In the genomic region with DNA sequence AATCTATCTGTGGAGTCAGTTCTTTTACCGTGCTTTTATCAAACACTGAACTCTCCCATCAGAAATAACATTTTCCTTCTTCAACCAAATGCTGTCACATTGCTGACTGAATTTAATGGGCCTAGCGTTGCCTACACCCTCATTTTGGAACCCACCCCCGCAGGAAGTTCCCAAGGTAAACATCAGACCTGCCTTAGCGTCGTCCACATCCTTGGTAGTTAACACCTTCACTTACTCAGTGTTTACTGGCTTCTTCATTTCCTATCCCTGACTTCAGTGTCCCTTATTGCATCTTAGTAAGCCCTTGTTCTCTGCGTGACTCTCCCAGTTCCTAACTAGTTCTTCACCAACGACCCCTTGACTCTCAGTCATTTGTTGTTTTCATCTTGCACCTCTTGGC, we compare ENCODE assay signal across 22 cellular contexts.
DNase-seq lines count a peak whose midpoint lies in the region; ATAC-seq, FAIRE-seq and TF ChIP-seq lines count a peak whose summit lies in the region.
"Had no signal": no experiment of that assay in that cellular context is flagged by ENCODE, and none has a peak within 500 bp of the region (broad histone marks: within the 10 kb centered on the region; RNA-seq: fewer than 3 reads in every experiment).

No MANE protein-coding gene starts in this region.

- no peak overlapping the region for H3K56ac ChIP-seq in IMR-90 (ENCODE audit: extremely low read depth, insufficient read depth, low read length)

- H3K27me3 Mint-ChIP-seq in activated naive CD4-positive, alpha-beta T cell treated with anti-CD3 and anti-CD28 coated beads for 36 hours (ENCODE audit: low read depth) = no peaks in the 10 kb centered on the region
- H3K27me3 Mint-ChIP-seq in endodermal cell (ENCODE audit: insufficient read depth) = no peaks in the 10 kb centered on the region
- H3K27me3 Mint-ChIP-seq: activated naive CD8-positive, alpha-beta T cell treated with anti-CD3 and anti-CD28 coated beads for 36 hours; CD8-positive, alpha-beta memory T cell; dendritic cell treated with granulocyte-macrophage colony-stimulating factor and Interleukin-4, amounts not matched to agents 40 ng/mL and 50 ng/mL, for 4 days; memory B cell had no signal

- H3K27me3 ChIP-seq in IMR-90 (ENCODE audit: control insufficient read depth, insufficient read depth, low read length) (no peaks in the 10 kb centered on the region), endodermal cell (ENCODE audit: control insufficient read depth, insufficient read depth, low read length, poor library complexity, severe bottlenecking) (no peaks in the 10 kb centered on the region)
- H3K27me3 ChIP-seq: esophagus squamous epithelium, transverse colon had no signal

- no peak for FAIRE-seq in GM19239 (lab: Jason Lieb, UNC)
- FAIRE-seq: small intestine had no signal

- H4K8ac ChIP-seq in IMR-90 (ENCODE audit: low read depth in 2 of 2, low read length in 2 of 2) = no peak overlapping the region

- in situ Hi-C loops in IMR-90 (cut with MboI; ENCODE audit: low sequenced_read_pairs) = no loop called here

- H3K27ac ChIP-seq in IMR-90 (ENCODE audit: insufficient read depth, low read length) (no peak overlapping the region), endodermal cell (ENCODE audit: low read depth, low read length) (no peak overlapping the region)
- H3K27ac ChIP-seq: esophagus squamous epithelium, HL-60, transverse colon had no signal

- H3K4me1 ChIP-seq in IMR-90 (ENCODE audit: control insufficient read depth, insufficient read depth, low read length) = no peaks in the 10 kb centered on the region
- H3K4me1 ChIP-seq in endodermal cell (ENCODE audit: control insufficient read depth, insufficient read depth, low read length) = peaks cover 37% of the 10 kb centered on the region
- H3K4me1 ChIP-seq: transverse colon had no signal

- H3K23ac ChIP-seq in IMR-90 (ENCODE audit: low read depth, low read length) = no peak overlapping the region

- H3K27ac Mint-ChIP-seq in activated naive CD4-positive, alpha-beta T cell treated with anti-CD3 and anti-CD28 coated beads for 36 hours = no peak overlapping the region
- H3K27ac Mint-ChIP-seq in endodermal cell = peak overlapping the region; percentile 87
- peak overlapping the region; percentile 11 for H3K27ac Mint-ChIP-seq in stimulated activated effector memory CD8-positive, alpha-beta T cell treated with anti-CD3 and anti-CD28 coated beads, Interleukin-12 subunit alpha, Interleukin-12 subunit beta, amount 100 ng/mL, for 72 hours
- H3K27ac Mint-ChIP-seq: activated naive CD8-positive, alpha-beta T cell treated with anti-CD3 and anti-CD28 coated beads for 36 hours; dendritic cell treated with granulocyte-macrophage colony-stimulating factor and Interleukin-4, amounts not matched to agents 40 ng/mL and 50 ng/mL, for 4 days; memory B cell had no signal

- no peaks in the 10 kb centered on the region for H4K20me1 ChIP-seq in IMR-90 (ENCODE audit: insufficient read depth, low read length)

- H2BK20ac ChIP-seq in IMR-90 (ENCODE audit: low read depth, low read length) = no peak overlapping the region; the same call in 1 of the 2 replicates

- no peak for TF ChIP-seq POLR2A in IMR-90 (IDR thresholded peaks at IDR 0.05; ENCODE audit: low read depth, low read length)

- no peaks in the 10 kb centered on the region for H3K9me3 Mint-ChIP-seq in activated naive CD4-positive, alpha-beta T cell treated with anti-CD3 and anti-CD28 coated beads for 36 hours
- no peaks in the 10 kb centered on the region for H3K9me3 Mint-ChIP-seq in endodermal cell
- no peaks in the 10 kb centered on the region for H3K9me3 Mint-ChIP-seq in stimulated activated effector memory CD8-positive, alpha-beta T cell treated with anti-CD3 and anti-CD28 coated beads, Interleukin-12 subunit alpha, Interleukin-12 subunit beta, amount 100 ng/mL, for 72 hours
- H3K9me3 Mint-ChIP-seq: activated naive CD8-positive, alpha-beta T cell treated with anti-CD3 and anti-CD28 coated beads for 36 hours; CD8-positive, alpha-beta memory T cell; dendritic cell treated with granulocyte-macrophage colony-stimulating factor and Interleukin-4, amounts not matched to agents 40 ng/mL and 50 ng/mL, for 4 days; memory B cell had no signal

- H3K9me3 ChIP-seq in IMR-90 (ENCODE audit: control insufficient read depth, insufficient read depth, low read length) (no peaks in the 10 kb centered on the region), endodermal cell (ENCODE audit: control insufficient read depth, low read length) (no peaks in the 10 kb centered on the region)
- H3K9me3 ChIP-seq: esophagus squamous epithelium, HAP-1, transverse colon had no signal

- no peak overlapping the region for H3K4ac ChIP-seq in IMR-90 (ENCODE audit: low read depth, low read length)

- POLR2A ChIA-PET in IMR-90 (lab: Charles Lee; ENCODE audit: unreplicated experiment) = no interaction called here

- H3K36me3 Mint-ChIP-seq in activated naive CD4-positive, alpha-beta T cell treated with anti-CD3 and anti-CD28 coated beads for 36 hours (ENCODE audit: low read depth) = peaks cover 6% of the 10 kb centered on the region
- H3K36me3 Mint-ChIP-seq in endodermal cell (ENCODE audit: low read depth) = peaks cover 2% of the 10 kb centered on the region
- no peaks in the 10 kb centered on the region for H3K36me3 Mint-ChIP-seq in stimulated activated effector memory CD8-positive, alpha-beta T cell treated with anti-CD3 and anti-CD28 coated beads, Interleukin-12 subunit alpha, Interleukin-12 subunit beta, amount 100 ng/mL, for 72 hours

- intact Hi-C loops in activated naive CD4-positive, alpha-beta T cell treated with anti-CD3 and anti-CD28 coated beads for 36 hours (cut with micrococcal nuclease) = no loop called here
- intact Hi-C loops in IMR-90 (cut with micrococcal nuclease) = loop anchor here (10.0 kb wide), 1 partner anchor 483 kb away; no protein-coding TSS in a partner anchor

- H2BK5ac ChIP-seq in IMR-90 (ENCODE audit: low read depth, low read length, poor library complexity, severe bottlenecking) = no peak overlapping the region

- CTCF ChIA-PET in activated naive CD4-positive, alpha-beta T cell treated with anti-CD3 and anti-CD28 coated beads for 36 hours (lab: Charles Lee) = no interaction called here
- CTCF ChIA-PET in IMR-90 (lab: Yijun Ruan, JAX) = interaction anchor here (0.6 kb wide), 1 partner anchor 437 kb away, joined by 3 read pairs; no protein-coding TSS in a partner anchor

- H3K79me1 ChIP-seq in IMR-90 (ENCODE audit: low read depth in 1 of 2, low read length in 2 of 2) = no peaks in the 10 kb centered on the region; a peak in 1 of 4 replicates

- 81% methylated on average over 4 of the region's 7 CpGs; no CpG with 5 or more reads in 1 of the 2 experiments for WGBS in IMR-90 (ENCODE audit: extremely low coverage in 2 of 2, insufficient read length in 1 of 2), 2 experiments
- WGBS in endodermal cell (ENCODE audit: insufficient coverage in 1 of 2, insufficient read length in 1 of 2), 2 experiments = 36 to 67% methylated on average over 7 of the region's 7 CpGs

- H2AK5ac ChIP-seq in IMR-90 (ENCODE audit: low read depth, low read length) = no peak overlapping the region

- no peak overlapping the region for H3K4me2 ChIP-seq in IMR-90 (ENCODE audit: low read depth, low read length)

- ATAC-seq in IMR-90 (ENCODE audit: low read depth) (no peak), GM19395 (IDR thresholded peaks at IDR 0.05; ENCODE audit: unreplicated experiment) (no peak)
- ATAC-seq in stimulated activated effector memory CD8-positive, alpha-beta T cell treated with anti-CD3 and anti-CD28 coated beads, Interleukin-12 subunit alpha, Interleukin-12 subunit beta, amount 100 ng/mL, for 72 hours = peak; percentile 40

- H3K4me3 ChIP-seq in IMR-90 (ENCODE audit: insufficient read depth, low read depth, low read length) (no peak overlapping the region), endodermal cell (ENCODE audit: low read length) (peak overlapping the region; percentile 41)
- H3K4me3 ChIP-seq: esophagus squamous epithelium, HAP-1, transverse colon had no signal

- no peak for TF ChIP-seq CTCF in IMR-90 (conservative IDR thresholded peaks at IDR 0.05; ENCODE audit: low read depth, low read length)
- no peak for TF ChIP-seq CTCF in endodermal cell (conservative IDR thresholded peaks at IDR 0.05)

- peak; percentile 16 for DNase-seq in activated naive CD4-positive, alpha-beta T cell treated with anti-CD3 and anti-CD28 coated beads for 36 hours
- no peak for DNase-seq in activated naive CD4-positive, alpha-beta T cell treated with Interleukin-2 at 50 U/mL for 16 hours
- no peak for DNase-seq in IMR-90
- DNase-seq in endodermal cell = peak; percentile 77
- DNase-seq in stimulated activated effector memory CD8-positive, alpha-beta T cell treated with anti-CD3 and anti-CD28 coated beads, Interleukin-12 subunit alpha, Interleukin-12 subunit beta, amount 100 ng/mL, for 72 hours (ENCODE audit: low spot score in 2 of 2) = no peak
- DNase-seq in NCI-H2171 (lab: John Stamatoyannopoulos, UW) = no peak
- DNase-seq in GM19239 (ENCODE audit: insufficient read length, low spot score) = no peak
- DNase-seq: activated CD8-positive, alpha-beta memory T cell treated with anti-CD3 and anti-CD28 coated beads, Interleukin-2, amount 50 U/mL, for 48 hours; activated naive CD8-positive, alpha-beta T cell treated with anti-CD3 and anti-CD28 coated beads for 36 hours; CD8-positive, alpha-beta memory T cell; central memory CD4-positive, alpha-beta T cell; esophagus squamous epithelium; foreskin melanocyte; NCI-H526 treated with DMSO at 0.1 percent for 48 hours; small intestine; stimulated activated CD8-positive, alpha-beta memory T cell treated with anti-CD3 and anti-CD28 coated beads, Interleukin-4, amount 100 ng/mL, for 48 hours; transverse colon had no signal

- no TSS peak for BruUV-seq in IMR-90 (replicated peaks; lab: Mats Ljungman, UMichigan)

- H2AFZ ChIP-seq in IMR-90 (replicated peaks; ENCODE audit: low read length, poor library complexity) = no peak overlapping the region

- H3K4me3 Mint-ChIP-seq in activated naive CD4-positive, alpha-beta T cell treated with anti-CD3 and anti-CD28 coated beads for 36 hours = no peak overlapping the region
- H3K4me3 Mint-ChIP-seq in endodermal cell = no peak overlapping the region
- H3K4me3 Mint-ChIP-seq in stimulated activated effector memory CD8-positive, alpha-beta T cell treated with anti-CD3 and anti-CD28 coated beads, Interleukin-12 subunit alpha, Interleukin-12 subunit beta, amount 100 ng/mL, for 72 hours = no peak overlapping the region
- H3K4me3 Mint-ChIP-seq: activated naive CD8-positive, alpha-beta T cell treated with anti-CD3 and anti-CD28 coated beads for 36 hours; dendritic cell treated with granulocyte-macrophage colony-stimulating factor and Interleukin-4, amounts not matched to agents 40 ng/mL and 50 ng/mL, for 4 days; memory B cell had no signal

- no peak overlapping the region for H3K18ac ChIP-seq in IMR-90 (ENCODE audit: low read depth, low read length)

- H3K9ac ChIP-seq in IMR-90 (ENCODE audit: low read depth, low read length) (no peak overlapping the region), endodermal cell (ENCODE audit: extremely low read depth, low read length, poor library complexity, severe bottlenecking) (no peak overlapping the region)

- H2BK15ac ChIP-seq in IMR-90 (ENCODE audit: low read depth, low read length) = 0 out of 3 replicates have a peak overlapping the region, but pooled peaks have one; percentile 56

- no peaks in the 10 kb centered on the region for H3K36me3 ChIP-seq in IMR-90 (ENCODE audit: control insufficient read depth, insufficient read depth, low read length)
- no peaks in the 10 kb centered on the region for H3K36me3 ChIP-seq in endodermal cell (ENCODE audit: control insufficient read depth, insufficient read depth, low read length)
- H3K36me3 ChIP-seq: esophagus squamous epithelium, HAP-1, transverse colon had no signal

- peaks cover 11% of the 10 kb centered on the region for H3K4me1 Mint-ChIP-seq in activated naive CD4-positive, alpha-beta T cell treated with anti-CD3 and anti-CD28 coated beads for 36 hours (ENCODE audit: low read depth)
- H3K4me1 Mint-ChIP-seq in endodermal cell = peaks cover 68% of the 10 kb centered on the region
- H3K4me1 Mint-ChIP-seq in stimulated activated effector memory CD8-positive, alpha-beta T cell treated with anti-CD3 and anti-CD28 coated beads, Interleukin-12 subunit alpha, Interleukin-12 subunit beta, amount 100 ng/mL, for 72 hours = peaks cover 19% of the 10 kb centered on the region

- dilution Hi-C loops in IMR-90 (cut with HindIII; ENCODE audit: low sequenced_read_pairs, unreplicated experiment) = no loop called here

- 0 out of 2 replicates have a peak overlapping the region, but pooled peaks have one; percentile 18 for H3K14ac ChIP-seq in IMR-90 (replicated peaks; ENCODE audit: low read depth, low read length)

- no peak for TF ChIP-seq RAD21 in IMR-90 (IDR thresholded peaks at IDR 0.05; ENCODE audit: low read length)

- H2AK9ac ChIP-seq in IMR-90 (replicated peaks; ENCODE audit: low read depth, low read length, poor library complexity) = no peak overlapping the region

- no peaks in the 10 kb centered on the region for H3K9me1 ChIP-seq in IMR-90 (ENCODE audit: insufficient read depth, low read length)

- peak overlapping the region; percentile 21; the same call in 1 of the 2 replicates for H2BK120ac ChIP-seq in IMR-90 (ENCODE audit: low read depth, low read length)

- no peak overlapping the region for H4K91ac ChIP-seq in IMR-90 (ENCODE audit: insufficient read depth, low read depth, low read length)

- H4K5ac ChIP-seq in IMR-90 (ENCODE audit: low read depth, low read length) = no peak overlapping the region

Comparison
In these comparisons a context has a peak if more than half of its experiments do, and no peak if none do; other contexts are left out.
1. DNase-seq: peak in activated naive CD4-positive, alpha-beta T cell treated with anti-CD3 and anti-CD28 coated beads for 36 hours (single experiment) and endodermal cell (single experiment); none in activated naive CD4-positive, alpha-beta T cell treated with Interleukin-2 at 50 U/mL for 16 hours (single experiment), IMR-90 (single experiment), stimulated activated effector memory CD8-positive, alpha-beta T cell treated with anti-CD3 and anti-CD28 coated beads, Interleukin-12 subunit alpha, Interleukin-12 subunit beta, amount 100 ng/mL, for 72 hours (0 of 2), NCI-H2171 (single experiment) and GM19239 (single experiment).